In genomic region chr20:62197801-62198200, GRCh38 we compare ENCODE assay signal across 30 cellular contexts. TPM values are rescaled to one million over a fixed set of nuclear protein-coding genes. Genes with fewer than 3 reads are reported as not detected.
"Had no signal": no experiment of that assay in that cellular context is flagged by ENCODE, and none has a peak within 500 bp of the region (broad histone marks: within the 10 kb centered on the region; RNA-seq: fewer than 3 reads in every experiment).

No MANE protein-coding gene starts in this region.

- ATAC-seq: activated CD8-positive, alpha-beta memory T cell treated with anti-CD3 and anti-CD28 coated beads, Interleukin-2, amount 10 ng/mL, durations not matched to agents 7 days and 5 days; activated naive CD8-positive, alpha-beta T cell treated with anti-CD3 and anti-CD28 coated beads, Interleukin-2, amount 50 U/mL, for 24 hours; Panc1; T-helper 17 cell had no signal

- H3K27ac Mint-ChIP-seq: activated B cell treated with CpG ODN at 0.5 μM for 24 hours; activated CD4-positive, alpha-beta T cell treated with anti-CD3 and anti-CD28 coated beads, Interleukin-2, amount 10 ng/mL, durations not matched to agents 24 days and 14 days; activated CD8-positive, alpha-beta memory T cell treated with anti-CD3 and anti-CD28 coated beads, Interleukin-2, amount 10 ng/mL, durations not matched to agents 7 days and 5 days; activated naive CD4-positive, alpha-beta T cell treated with anti-CD3 and anti-CD28 coated beads, Interleukin-2, amount 50 U/mL, for 24 hours; activated naive CD8-positive, alpha-beta T cell treated with anti-CD3 and anti-CD28 coated beads, Interleukin-2, amount 50 U/mL, for 24 hours; activated T-cell treated with anti-CD3 and anti-CD28 coated beads, Interleukin-2, amount 50 U/mL, for 24 hours; activated T-helper 1 cell treated with anti-CD3 and anti-CD28 coated beads, Interleukin-12 subunit alpha, Interleukin-12 subunit beta, Interleukin-2, Interleukin-4 antibody, amounts not matched to agents 30 ng/mL and 10 ng/mL and 1 ng/mL, durations not matched to agents 14 hours and 24 hours and 36 hours; brain; T-helper 17 cell had no signal

- DNase-seq: activated B cell treated with CpG ODN at 0.5 μM for 24 hours; activated CD4-positive, alpha-beta T cell treated with anti-CD3 and anti-CD28 coated beads for 1 hour; activated CD4-positive, alpha-beta T cell treated with anti-CD3 and anti-CD28 coated beads, Interleukin-2, amount 10 ng/mL, durations not matched to agents 24 days and 14 days; activated CD4-positive, alpha-beta T cell treated with anti-CD3 and anti-CD28 coated beads, Interleukin-2, amount 50 U/mL, for 48 hours; activated CD8-positive, alpha-beta memory T cell treated with anti-CD3 and anti-CD28 coated beads, Interleukin-2, amount 10 ng/mL, durations not matched to agents 7 days and 5 days; activated effector memory CD4-positive, alpha-beta T cell treated with Interleukin-2 at 50 U/mL for 16 hours; activated naive CD4-positive, alpha-beta T cell; activated naive CD8-positive, alpha-beta T cell treated with anti-CD3 and anti-CD28 coated beads, Interleukin-2, amount 50 U/mL, for 24 hours; activated T-cell treated with anti-CD3 and anti-CD28 coated beads, Interleukin-2, amount 50 U/mL, for 24 hours; amniotic stem cell; Karpas-422; MM.1S; NCI-H1105 treated with DMSO at 0.1 percent for 48 hours; NCI-H1436 treated with DMSO at 0.1 percent for 48 hours; NCI-H187; NCI-H2081 treated with DMSO at 0.1 percent for 48 hours; NCI-H2171 treated with DMSO at 0.1 percent for 48 hours; NCI-H226; NCI-H526 treated with DMSO at 0.1 percent for 48 hours; NCI-H82; RPMI8226; SIG-M5; T-helper 17 cell; T-helper 9 cell had no signal

- H3K9me3 Mint-ChIP-seq: activated B cell treated with CpG ODN at 0.5 μM for 24 hours; activated CD4-positive, alpha-beta T cell treated with anti-CD3 and anti-CD28 coated beads, Interleukin-2, amount 10 ng/mL, durations not matched to agents 24 days and 14 days; activated naive CD4-positive, alpha-beta T cell treated with anti-CD3 and anti-CD28 coated beads, Interleukin-2, amount 50 U/mL, for 24 hours; activated naive CD8-positive, alpha-beta T cell treated with anti-CD3 and anti-CD28 coated beads, Interleukin-2, amount 50 U/mL, for 24 hours; activated T-cell treated with anti-CD3 and anti-CD28 coated beads, Interleukin-2, amount 50 U/mL, for 24 hours; activated T-helper 1 cell treated with anti-CD3 and anti-CD28 coated beads, Interleukin-12 subunit alpha, Interleukin-12 subunit beta, Interleukin-2, Interleukin-4 antibody, amounts not matched to agents 30 ng/mL and 10 ng/mL and 1 ng/mL, durations not matched to agents 14 hours and 24 hours and 36 hours; brain had no signal

RNA-seq across cellular contexts. Expression of gene HRH3, which starts 22.3 kb away (rescaled TPM):
- total RNA-seq: activated B cell treated with CpG ODN at 0.5 μM for 24 hours; activated CD4-positive, alpha-beta T cell treated with anti-CD3 and anti-CD28 coated beads, Interleukin-2, amount 10 ng/mL, durations not matched to agents 24 days and 14 days; activated CD8-positive, alpha-beta memory T cell treated with anti-CD3 and anti-CD28 coated beads, Interleukin-2, amount 10 ng/mL, durations not matched to agents 7 days and 5 days; activated T-helper 1 cell treated with anti-CD3 and anti-CD28 coated beads, Interleukin-12 subunit alpha, Interleukin-12 subunit beta, Interleukin-2, Interleukin-4 antibody, amounts not matched to agents 30 ng/mL and 10 ng/mL and 1 ng/mL, durations not matched to agents 14 hours and 24 hours and 36 hours; NCI-H460; OCI-LY7; T-helper 17 cell had no signal
